ENCODE assay signal across 9 cellular contexts in the genomic region with DNA sequence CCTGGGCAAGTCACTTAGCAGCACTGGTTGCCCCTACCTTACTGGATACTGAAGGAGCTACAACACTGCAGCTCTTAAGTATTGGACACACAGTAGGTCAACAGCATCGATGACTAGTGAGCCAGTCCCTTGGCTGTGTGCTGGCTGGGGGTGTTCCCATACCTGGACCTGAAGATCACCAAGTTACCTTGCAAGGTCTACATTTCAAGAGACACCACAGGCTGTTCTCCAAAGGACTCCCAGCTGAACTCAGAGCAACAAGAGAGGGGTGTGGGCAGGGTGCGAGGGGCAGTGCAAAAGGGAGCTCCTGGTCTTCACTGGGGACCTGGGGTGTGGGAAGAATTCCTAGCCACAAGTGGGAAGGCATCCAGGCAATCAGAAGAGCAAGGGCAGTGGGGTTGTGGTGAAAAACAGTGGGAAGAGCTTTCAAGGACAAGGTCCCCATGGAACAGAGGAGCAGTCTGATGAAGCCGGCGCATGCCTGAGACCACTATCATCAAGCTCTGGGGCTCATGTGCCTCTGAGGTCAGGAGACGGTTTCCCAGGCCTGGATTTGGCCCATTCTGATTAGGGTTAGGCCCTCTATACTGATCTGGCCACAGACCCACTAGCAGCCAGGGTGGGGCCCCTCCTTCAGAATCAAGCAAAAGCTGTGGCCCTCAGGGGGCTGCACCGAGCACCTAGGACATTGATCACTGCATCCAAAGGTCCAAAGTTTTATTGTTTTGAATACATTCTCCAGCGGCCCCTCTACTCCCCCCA. TPM values are rescaled to one million over a fixed set of nuclear protein-coding genes. Genes with fewer than 3 reads are reported as not detected.
DNase-seq lines count a peak whose midpoint lies in the region; FAIRE-seq and TF ChIP-seq lines count a peak whose summit lies in the region.
"Had no signal": no experiment of that assay in that cellular context is flagged by ENCODE, and none has a peak within 500 bp of the region (broad histone marks: within the 10 kb centered on the region; RNA-seq: fewer than 3 reads in every experiment).

No MANE protein-coding gene starts in this region.

- peak overlapping the region; percentile 100 for H3K27ac ChIP-seq in breast epithelium
- H3K27ac ChIP-seq in tibial nerve: peak overlapping the region; percentile 2 to 100 (median 100)

- no peak for TF ChIP-seq EP300 in tibial nerve (IDR thresholded peaks at IDR 0.05)

- TF ChIP-seq POLR2A in breast epithelium (IDR thresholded peaks at IDR 0.05) (no peak), tibial nerve (IDR thresholded peaks at IDR 0.05) (no peak)

- no peaks in the 10 kb centered on the region for H3K36me3 ChIP-seq in breast epithelium
- peaks cover 0 to 34% (median 0%) of the 10 kb centered on the region in 3 donors for H3K36me3 ChIP-seq in tibial nerve

- DNase-seq in breast epithelium (ENCODE audit: low spot score in 2 of 2) (no peak), MCF 10A (ENCODE audit: unreplicated experiment) (no peak), fibroblast of peridontal ligament (ENCODE audit: extremely low read depth) (peak; percentile 65), tibial nerve (ENCODE audit: low spot score in 2 of 2) (no peak), HTR-8/SVneo (ENCODE audit: insufficient read length, low spot score) (no peak), GM19239 (ENCODE audit: insufficient read length, low spot score) (no peak)
- DNase-seq: activated CD4-positive, alpha-beta T cell treated with anti-CD3 and anti-CD28 coated beads for 4 hours; NCI-H2171 had no signal

- no peaks in the 10 kb centered on the region for H3K27me3 Mint-ChIP-seq in MCF 10A (ENCODE audit: insufficient read depth, unreplicated experiment)
- H3K27me3 Mint-ChIP-seq: progenitor cell of endocrine pancreas had no signal

- H3K9me3 Mint-ChIP-seq in MCF 10A (ENCODE audit: unreplicated experiment): no peaks in the 10 kb centered on the region

- H3K4me1 Mint-ChIP-seq in MCF 10A (ENCODE audit: insufficient read depth, unreplicated experiment): peaks cover 34% of the 10 kb centered on the region

- FAIRE-seq in HTR-8/SVneo (lab: Jason Lieb, UNC) (no peak), GM19239 (lab: Jason Lieb, UNC) (no peak)

- H3K4me3 Mint-ChIP-seq in MCF 10A (ENCODE audit: unreplicated experiment): no peak overlapping the region

- no peaks in the 10 kb centered on the region for H3K9me3 ChIP-seq in breast epithelium
- no peaks in the 10 kb centered on the region for H3K9me3 ChIP-seq in tibial nerve

- peaks cover 20% of the 10 kb centered on the region for H3K36me3 Mint-ChIP-seq in MCF 10A (ENCODE audit: insufficient read depth, unreplicated experiment)

- no peak overlapping the region for H3K4me3 ChIP-seq in breast epithelium
- H3K4me3 ChIP-seq in tibial nerve: no peak overlapping the region

- intact Hi-C loops in breast epithelium (cut with DNase I; ENCODE audit: low total_unique reads) (no loop called here), MCF 10A (cut with micrococcal nuclease) (loop anchor here (1.0 to 10.0 kb wide), 4 partner anchors 36 to 186 kb away; a partner anchor contains a TSS)

- peaks cover 7 to 19% of the 10 kb centered on the region in 2 donors for H3K4me1 ChIP-seq in breast epithelium
- peaks cover 0 to 84% (median 58%) of the 10 kb centered on the region in 4 donors for H3K4me1 ChIP-seq in tibial nerve

- WGBS in tibial nerve, 2 donors: 37 to 48% methylated on average over 7 of the region's 7 CpGs

- H3K27me3 ChIP-seq in breast epithelium: no peaks in the 10 kb centered on the region
- H3K27me3 ChIP-seq in tibial nerve: no peaks in the 10 kb centered on the region

- POLR2A ChIA-PET in MCF 10A (lab: Yijun Ruan, JAX): interaction anchor here (0.6 to 7.7 kb wide), 11 partner anchors 9 to 715 kb away, joined by 3 to 158 read pairs (median 3); a partner anchor contains a TSS

- TF ChIP-seq CTCF in breast epithelium (IDR thresholded peaks at IDR 0.05) (no peak), MCF 10A (IDR thresholded peaks at IDR 0.05; ENCODE audit: unreplicated experiment) (no peak), tibial nerve (IDR thresholded peaks at IDR 0.05) (no peak)

- no peak overlapping the region for H3K27ac Mint-ChIP-seq in MCF 10A (ENCODE audit: low read depth, unreplicated experiment)

- CTCF ChIA-PET in MCF 10A (lab: Yijun Ruan, JAX): interaction anchor here (0.6 to 7.0 kb wide), 17 partner anchors 9 to 194 kb away, joined by 3 to 145 read pairs (median 4); a partner anchor contains a TSS

- BruUV-seq in MCF 10A (replicated peaks; lab: Mats Ljungman, UMichigan): no TSS peak

RNA-seq across cellular contexts. Expression of a gene that starts 4.6 kb away (rescaled TPM):
- total RNA-seq in breast epithelium (10 to 100 TPM; 18.7 to 22.1 (median 19.8) TPM), MCF 10A (2022) (53.5 and 54.5 TPM in 2 replicates), tibial nerve (10 to 100 TPM; 24.7 to 34.5 (median 28.3) TPM)

RNA-seq across cellular contexts. Expression of a gene that starts 7.9 kb away (rescaled TPM):
- total RNA-seq in breast epithelium (10 to 100 TPM; 11.4 to 38.6 (median 24.3) TPM), MCF 10A (2022) (27.8 and 35.1 TPM in 2 replicates), tibial nerve (10 to 100 TPM; 30.4 to 42.6 (median 35.1) TPM)

RNA-seq across cellular contexts. Expression of a gene that starts 22.0 kb away (rescaled TPM):
- total RNA-seq in breast epithelium (10 to 100 TPM; 20.2 to 25.6 (median 24.9) TPM), MCF 10A (2022) (66.9 and 67.9 TPM in 2 replicates), tibial nerve (10 to 100 TPM; 27.0 to 74.1 (median 41.3) TPM)

RNA-seq across cellular contexts. Expression of a gene that starts 26.9 kb away (rescaled TPM):
- 1 to 10 TPM; 4.0 to 6.9 (median 6.0) TPM for total RNA-seq in breast epithelium
- total RNA-seq in MCF 10A (2022): 11.5 and 12.3 TPM in 2 replicates
- total RNA-seq in tibial nerve: 1 to 10 TPM; 4.3 to 6.3 (median 6.3) TPM

RNA-seq across cellular contexts. Expression of a gene that starts 29.6 kb away (rescaled TPM):
- 10 to 100 TPM; 31.4 to 64.0 (median 37.0) TPM for total RNA-seq in breast epithelium
- 28.5 and 31.2 TPM in 2 replicates for total RNA-seq in MCF 10A (2022)
- total RNA-seq in tibial nerve: 10 to 100 TPM; 33.9 to 56.2 (median 40.3) TPM
